5 cellular contexts compared by ENCODE assay signal in genomic region chr10:48277093-48277492, GRCh38.
TF ChIP-seq lines count a peak whose summit lies in the region.

No MANE protein-coding gene starts in this region.

TF ChIP-seq in SK-N-SH treated with all-trans-retinoic acid at 6 μM for 48 hours, 23 proteins besides CTCF, POLR2A, EP300 and RAD21:
- TF ChIP-seq ZFP30 (CRISPR knock-in tag; IDR thresholded peaks at IDR 0.05) (no peak), ZNF8 (CRISPR knock-in tag; IDR thresholded peaks at IDR 0.05) (0 out of 2 replicates have a peak, but pooled peaks have one; percentile 22)

TF ChIP-seq in SK-N-SH, 30 proteins besides CTCF, POLR2A, EP300 and RAD21:
- TF ChIP-seq CHD2 (IDR thresholded peaks at IDR 0.05; ENCODE audit: low read length, partially characterized antibody) (no peak), MEF2A (IDR thresholded peaks at IDR 0.05; ENCODE audit: borderline replicate concordance, low read depth) (no peak), RXRA (IDR thresholded peaks at IDR 0.05; ENCODE audit: borderline replicate concordance, low read depth) (no peak), USF1 (IDR thresholded peaks at IDR 0.05; ENCODE audit: borderline replicate concordance, low read depth) (no peak), FOXM1 (IDR thresholded peaks at IDR 0.05; ENCODE audit: low read depth) (no peak), SMC3 (IDR thresholded peaks at IDR 0.05; ENCODE audit: low read depth, low read length) (no peak), FOSL2 (IDR thresholded peaks at IDR 0.05; ENCODE audit: borderline replicate concordance, low read depth) (no peak), GATA2 (CRISPR knock-in tag; IDR thresholded peaks at IDR 0.05) (no peak), RFX5 (IDR thresholded peaks at IDR 0.05; ENCODE audit: low read length) (no peak), MXI1 (IDR thresholded peaks at IDR 0.05; ENCODE audit: low read depth, low read length) (no peak), JUND (IDR thresholded peaks at IDR 0.05) (no peak), REST (IDR thresholded peaks at IDR 0.05; ENCODE audit: low read depth, low read length) (no peak)

TF ChIP-seq in HEK293, 187 proteins besides CTCF, POLR2A, EP300 and RAD21:
- TF ChIP-seq ZNF701 (tag by site-specific recombination; IDR thresholded peaks at IDR 0.05) (no peak), ZNF426 (tag by site-specific recombination; IDR thresholded peaks at IDR 0.05) (no peak), OSR2 (tag by site-specific recombination; IDR thresholded peaks at IDR 0.05) (no peak), HOXC10 (CRISPR knock-in tag; IDR thresholded peaks at IDR 0.05) (no peak), ZNF146 (tag by site-specific recombination; IDR thresholded peaks at IDR 0.05) (0 out of 2 replicates have a peak, but pooled peaks have one; percentile 60)

TF ChIP-seq in WTC11, 78 proteins besides CTCF, POLR2A, EP300 and RAD21:
- TF ChIP-seq FOXJ3 (CRISPR knock-in tag; IDR thresholded peaks at IDR 0.05; ENCODE audit: borderline replicate concordance) (no peak), GTF2I (CRISPR knock-in tag; conservative IDR thresholded peaks at IDR 0.05) (0 out of 2 replicates have a peak, but pooled peaks have one; percentile 38), TCF7 (CRISPR knock-in tag; IDR thresholded peaks at IDR 0.05; ENCODE audit: low read depth) (no peak), TEAD4 (CRISPR knock-in tag; IDR thresholded peaks at IDR 0.05) (no peak), ZNF512 (CRISPR knock-in tag; IDR thresholded peaks at IDR 0.05; ENCODE audit: borderline replicate concordance) (no peak), RELA (CRISPR knock-in tag; IDR thresholded peaks at IDR 0.05; ENCODE audit: borderline replicate concordance) (no peak)

TF ChIP-seq in K562, 482 proteins besides CTCF, POLR2A, EP300 and RAD21:
- TF ChIP-seq POU5F1 (IDR thresholded peaks at IDR 0.05; ENCODE audit: borderline replicate concordance, low read depth, low read length, partially characterized antibody) (no peak), RBM25 (IDR thresholded peaks at IDR 0.05; ENCODE audit: low read depth, low read length, severe bottlenecking) (peak; percentile 50), ZNF146 (CRISPR knock-in tag; IDR thresholded peaks at IDR 0.05; ENCODE audit: unreplicated experiment) (peak; percentile 91)
